Comparison of ENCODE assay signal across 17 cellular contexts in the genomic region with DNA sequence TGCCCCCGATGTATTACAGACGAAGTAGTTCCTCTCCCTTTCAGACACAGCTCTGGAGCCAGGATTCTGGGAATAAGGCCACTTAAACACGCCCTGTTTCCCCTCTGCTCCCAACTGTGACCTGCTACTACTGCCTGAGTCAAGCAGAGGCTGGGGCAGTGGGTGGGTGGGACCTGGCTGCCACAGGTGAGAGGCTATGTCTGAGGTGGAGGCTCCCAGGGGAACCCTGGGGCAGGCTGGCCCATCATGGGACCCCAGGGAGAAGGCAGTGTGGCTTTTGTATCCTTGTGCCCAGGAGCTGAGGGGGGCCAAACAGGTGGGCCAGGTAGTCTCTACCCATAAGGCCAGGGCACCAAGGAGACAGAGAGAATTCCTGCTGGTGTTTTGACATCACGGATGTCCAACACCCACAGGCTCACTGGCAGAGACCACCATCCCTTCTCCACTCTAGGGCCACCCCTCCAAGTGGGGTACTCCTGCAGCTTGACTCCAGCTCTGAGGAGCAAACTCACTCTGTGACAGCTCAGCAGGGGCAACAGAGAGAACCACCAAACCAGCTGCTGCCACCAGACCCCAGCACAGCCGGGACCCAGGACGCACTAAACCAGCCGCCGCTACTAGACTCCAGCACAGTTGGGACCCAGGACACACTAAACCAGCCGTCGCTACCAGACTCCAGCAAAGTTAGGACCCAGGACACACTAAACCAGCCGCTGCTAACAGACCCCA.
"Had no signal": no experiment of that assay in that cellular context is flagged by ENCODE, and none has a peak within 500 bp of the region (broad histone marks: within the 10 kb centered on the region; RNA-seq: fewer than 3 reads in every experiment).

No MANE protein-coding gene starts in this region.

- H3K4me3 ChIP-seq: adrenal gland, ascending aorta, transverse colon, vagina had no signal

- H3K9me3 ChIP-seq: adrenal gland, ascending aorta, transverse colon, vagina had no signal

- H3K36me3 ChIP-seq: brain microvascular endothelial cell, vagina had no signal

- H3K4me1 ChIP-seq: adrenal gland, ascending aorta, transverse colon, vagina had no signal

- ATAC-seq: activated CD8-positive, alpha-beta memory T cell treated with anti-CD3 and anti-CD28 coated beads, Interleukin-2, amount 10 ng/mL, durations not matched to agents 7 days and 5 days; effector memory CD8-positive, alpha-beta T cell; stimulated activated naive B cell treated with anti-CD40 and anti-IgM and Interleukin-4, amounts not matched to agents 10 μg/mL and 1 μg/mL and 100 μg/mL, for 72 hours had no signal

- H3K27ac ChIP-seq: adrenal gland, ascending aorta, brain microvascular endothelial cell, transverse colon, vagina had no signal

- H3K27me3 ChIP-seq: adrenal gland, ascending aorta, brain microvascular endothelial cell, transverse colon, vagina had no signal

- DNase-seq: activated CD4-positive, alpha-beta memory T cell treated with anti-CD3 and anti-CD28 coated beads, Interleukin-2, amount 10 ng/mL, durations not matched to agents 7 days and 5 days; activated CD4-positive, alpha-beta T cell treated with anti-CD3 and anti-CD28 coated beads for 48 hours; activated CD8-positive, alpha-beta memory T cell treated with anti-CD3 and anti-CD28 coated beads, Interleukin-2, amount 10 ng/mL, durations not matched to agents 7 days and 5 days; adrenal gland; brain microvascular endothelial cell; central memory CD4-positive, alpha-beta T cell; dermis blood vessel endothelial cell; effector memory CD8-positive, alpha-beta T cell; kidney glomerular epithelial cell; nephron progenitor cell; nucleus accumbens; stimulated activated CD4-positive, alpha-beta T cell treated with anti-CD3 and anti-CD28 coated beads, Interleukin-2, amount 100 ng/mL, for 48 hours; stimulated activated CD8-positive, alpha-beta memory T cell treated with anti-CD3 and anti-CD28 coated beads, Interleukin-4, amount 100 ng/mL, for 48 hours; stimulated activated naive B cell treated with anti-CD40 and anti-IgM and Interleukin-4, amounts not matched to agents 10 μg/mL and 1 μg/mL and 100 μg/mL, for 72 hours; transverse colon had no signal
